21 cellular contexts compared by ENCODE assay signal in genomic region chr10:131844546-131845084, GRCh38. TPM values are rescaled to one million over a fixed set of nuclear protein-coding genes. Genes with fewer than 3 reads are reported as not detected.
DNase-seq lines count a peak whose midpoint lies in the region; TF ChIP-seq lines count a peak whose summit lies in the region.
"Had no signal": no experiment of that assay in that cellular context is flagged by ENCODE, and none has a peak within 500 bp of the region (broad histone marks: within the 10 kb centered on the region; RNA-seq: fewer than 3 reads in every experiment).

No MANE protein-coding gene starts in this region.

- TF ChIP-seq RAD21 in neural cell (conservative IDR thresholded peaks at IDR 0.05): no peak

- H3K27me3 Mint-ChIP-seq in chondrocyte (ENCODE audit: low read depth) (peaks cover 3% of the 10 kb centered on the region), neural progenitor cell (ENCODE audit: insufficient read depth, low read depth) (peaks cover 6% of the 10 kb centered on the region)
- H3K27me3 Mint-ChIP-seq: CD4-positive, CD25-positive, alpha-beta regulatory T cell had no signal

- H3K4me1 Mint-ChIP-seq in chondrocyte (ENCODE audit: low read depth): no peaks in the 10 kb centered on the region
- H3K4me1 Mint-ChIP-seq in neural progenitor cell: peaks cover 8% of the 10 kb centered on the region
- H3K4me1 Mint-ChIP-seq: CD4-positive, CD25-positive, alpha-beta regulatory T cell had no signal

- H2AFZ ChIP-seq in neural cell (ENCODE audit: low read depth, low read length) (no peak overlapping the region), neural progenitor cell (replicated peaks) (no peak overlapping the region), mammary epithelial cell (ENCODE audit: low read depth, low read length) (no peak overlapping the region)
- H2AFZ ChIP-seq: PC-9 had no signal

- TF ChIP-seq CTCF in chondrocyte (IDR thresholded peaks at IDR 0.05): no peak
- no peak for TF ChIP-seq CTCF in neural cell (IDR thresholded peaks at IDR 0.05; ENCODE audit: poor library complexity, severe bottlenecking)
- no peak for TF ChIP-seq CTCF in tibial artery (IDR thresholded peaks at IDR 0.05)
- TF ChIP-seq CTCF in neural progenitor cell (IDR thresholded peaks at IDR 0.05): no peak
- TF ChIP-seq CTCF in mammary epithelial cell (conservative IDR thresholded peaks at IDR 0.05 in 1 of 2, IDR thresholded peaks at IDR 0.05 in 1 of 2; ENCODE audit: extremely low read depth in 1 of 2, insufficient read depth in 1 of 2, low read depth in 1 of 2, low read length in 2 of 2): no peak

- H3K36me3 Mint-ChIP-seq in chondrocyte (ENCODE audit: low read depth) (no peaks in the 10 kb centered on the region), neural progenitor cell (no peaks in the 10 kb centered on the region)
- H3K36me3 Mint-ChIP-seq: CD4-positive, CD25-positive, alpha-beta regulatory T cell had no signal

- no peaks in the 10 kb centered on the region for H3K9me3 ChIP-seq in neural cell (ENCODE audit: low read length)
- H3K9me3 ChIP-seq in tibial artery: no peaks in the 10 kb centered on the region
- H3K9me3 ChIP-seq in neural progenitor cell (ENCODE audit: low read depth): no peaks in the 10 kb centered on the region
- peaks cover 17% of the 10 kb centered on the region for H3K9me3 ChIP-seq in mammary epithelial cell (replicated peaks; ENCODE audit: insufficient read depth, low read length)
- H3K9me3 ChIP-seq: Caco-2, MG63 had no signal

- H3K9me2 ChIP-seq in neural cell (ENCODE audit: insufficient read depth, low read length): no peaks in the 10 kb centered on the region

- dilution Hi-C loops in mammary epithelial cell (cut with HindIII; ENCODE audit: low sequenced_read_pairs): no loop called here

- no peaks in the 10 kb centered on the region for H3K27me3 ChIP-seq in neural cell (ENCODE audit: insufficient read depth, low read depth, low read length)
- peaks cover 0 to 13% of the 10 kb centered on the region in 2 donors for H3K27me3 ChIP-seq in tibial artery
- H3K27me3 ChIP-seq in neural progenitor cell: no peaks in the 10 kb centered on the region
- H3K27me3 ChIP-seq in mammary epithelial cell (ENCODE audit: insufficient read depth, low read length): no peaks in the 10 kb centered on the region
- H3K27me3 ChIP-seq: MG63 had no signal

- CTCF ChIA-PET in mammary epithelial cell (lab: Charles Lee; ENCODE audit: low non-redundant PET): no interaction called here

- no peaks in the 10 kb centered on the region for H3K9me3 Mint-ChIP-seq in chondrocyte (ENCODE audit: low read depth)
- H3K9me3 Mint-ChIP-seq in neural progenitor cell: no peaks in the 10 kb centered on the region
- H3K9me3 Mint-ChIP-seq: CD4-positive, CD25-positive, alpha-beta regulatory T cell had no signal

- H3K4me3 Mint-ChIP-seq in chondrocyte (ENCODE audit: unreplicated experiment) (no peak overlapping the region), neural progenitor cell (no peak overlapping the region)
- H3K4me3 Mint-ChIP-seq: CD4-positive, CD25-positive, alpha-beta regulatory T cell had no signal

- in situ Hi-C loops in mammary epithelial cell (cut with MboI; ENCODE audit: low sequenced_read_pairs in 2 of 2): no loop called here

- BruUV-seq in mammary epithelial cell (replicated peaks; lab: Mats Ljungman, UMichigan): no TSS peak

- DNase-seq in activated CD8-positive, alpha-beta memory T cell treated with anti-CD3 and anti-CD28 coated beads, Interleukin-2, amount 50 U/mL, for 48 hours: peak; percentile 7
- no peak for DNase-seq in activated CD8-positive, alpha-beta memory T cell treated with anti-CD3 and anti-CD28 coated beads, Interleukin-2, amount 50 U/mL, for 4 hours
- DNase-seq in chondrocyte (ENCODE audit: low spot score) (peak; percentile 65), tibial artery (peak; percentile 7 to 31), neural progenitor cell (ENCODE audit: low spot score) (no peak), NCI-H2081 treated with DMSO at 0.1 percent for 48 hours (lab: John Stamatoyannopoulos, UW) (no peak), mammary epithelial cell (no peak)
- DNase-seq: Caco-2; CD4-positive, CD25-positive, alpha-beta regulatory T cell; GDM1; HCEC 1CT; Kasumi-1; MG63; NCI-H1092; NCI-H1436 treated with DMSO at 0.1 percent for 48 hours; NCI-H2029; NCI-H2171; NCI-H526; PC-9 had no signal

- peak; percentile 28 for TF ChIP-seq EP300 in neural cell (conservative IDR thresholded peaks at IDR 0.05; ENCODE audit: poor library complexity, severe bottlenecking)

- intact Hi-C loops in tibial artery (cut with DNase I; ENCODE audit: low total_unique reads): no loop called here
- intact Hi-C loops in mammary epithelial cell (cut with micrococcal nuclease): no loop called here

- H3F3A ChIP-seq in neural cell (ENCODE audit: insufficient read depth, low read length, poor library complexity, severe bottlenecking) (no peaks in the 10 kb centered on the region), neural progenitor cell (ENCODE audit: low read depth) (no peaks in the 10 kb centered on the region)

- H3K36me3 ChIP-seq in neural cell (ENCODE audit: insufficient read depth, low read length) (no peaks in the 10 kb centered on the region), tibial artery (no peaks in the 10 kb centered on the region), neural progenitor cell (no peaks in the 10 kb centered on the region), mammary epithelial cell (ENCODE audit: insufficient read depth, low read length) (no peaks in the 10 kb centered on the region)
- H3K36me3 ChIP-seq: MG63 had no signal

- H4K20me1 ChIP-seq in neural cell (ENCODE audit: insufficient read depth) (no peaks in the 10 kb centered on the region), neural progenitor cell (ENCODE audit: low read depth) (no peaks in the 10 kb centered on the region), mammary epithelial cell (ENCODE audit: insufficient read depth, low read length) (no peaks in the 10 kb centered on the region)

- H3K27ac ChIP-seq in neural cell (ENCODE audit: low read length): peak overlapping the region; percentile 15
- no peak overlapping the region for H3K27ac ChIP-seq in tibial artery
- no peak overlapping the region for H3K27ac ChIP-seq in neural progenitor cell
- no peak overlapping the region for H3K27ac ChIP-seq in mammary epithelial cell (ENCODE audit: insufficient read depth, low read depth, low read length)
- H3K27ac ChIP-seq: 22Rv1, PC-9 had no signal

- H3K4me2 ChIP-seq in neural cell (ENCODE audit: low read length): no peak overlapping the region
- no peak overlapping the region for H3K4me2 ChIP-seq in neural progenitor cell
- no peak overlapping the region for H3K4me2 ChIP-seq in mammary epithelial cell (ENCODE audit: insufficient read depth, low read depth, low read length)
- H3K4me2 ChIP-seq: PC-9 had no signal

- H3K4me1 ChIP-seq in tibial artery: no peaks in the 10 kb centered on the region
- H3K4me1 ChIP-seq in neural progenitor cell: no peaks in the 10 kb centered on the region
- no peaks in the 10 kb centered on the region for H3K4me1 ChIP-seq in mammary epithelial cell (ENCODE audit: insufficient read depth, low read length)
- H3K4me1 ChIP-seq: Caco-2 had no signal

- H3K9ac ChIP-seq in neural cell (ENCODE audit: low read length) (no peak overlapping the region), neural progenitor cell (no peak overlapping the region), mammary epithelial cell (ENCODE audit: insufficient read depth, low read length) (no peak overlapping the region)

- H3K4me3 ChIP-seq in neural cell (ENCODE audit: low read length) (no peak overlapping the region), tibial artery (no peak overlapping the region), neural progenitor cell (no peak overlapping the region), mammary epithelial cell (replicated peaks in 1 of 3; ENCODE audit: insufficient read depth in 1 of 3, low read depth in 2 of 3, low read length in 3 of 3) (no peak overlapping the region)
- H3K4me3 ChIP-seq: MG63, PC-9 had no signal

- H3K27ac Mint-ChIP-seq in chondrocyte (ENCODE audit: unreplicated experiment): no peak overlapping the region
- H3K27ac Mint-ChIP-seq in neural progenitor cell: no peak overlapping the region

- H3K79me2 ChIP-seq in neural cell (replicated peaks; ENCODE audit: insufficient read depth, low read length) (no peaks in the 10 kb centered on the region), neural progenitor cell (ENCODE audit: low read depth) (no peaks in the 10 kb centered on the region), mammary epithelial cell (ENCODE audit: insufficient read depth, low read length) (no peaks in the 10 kb centered on the region)

- 77% methylated on average over 20 of the region's 20 CpGs for WGBS in mammary epithelial cell (ENCODE audit: low coverage, missing lambda C conversion rate)

TF ChIP-seq in neural cell, 6 proteins besides CTCF, POLR2A, EP300 and RAD21:
- TF ChIP-seq EZH2 (IDR thresholded peaks at IDR 0.05; ENCODE audit: borderline replicate concordance, insufficient read depth, low read length, poor library complexity, severe bottlenecking): no peak
- TF ChIP-seq POLR2AphosphoS5 (IDR thresholded peaks at IDR 0.05): peak; percentile 66
- no peak for TF ChIP-seq SMC3 (conservative IDR thresholded peaks at IDR 0.05; ENCODE audit: poor library complexity)
TF ChIP-seq in neural cell: peak in this region for 1.

RNA-seq across cellular contexts. Expression of gene PPP2R2D, which starts 56.2 kb away (rescaled TPM):
- total RNA-seq in chondrocyte: 24.3 to 27.5 TPM (median 25.1 TPM) in 3 replicates
- polyA plus RNA-seq in neural cell: 64.5 and 71.7 TPM in 2 replicates
- 80.8 and 86.6 TPM in 2 replicates for polyA minus RNA-seq in neural cell
- total RNA-seq in neural progenitor cell (ENCODE audit: low replicate concordance): 28.1 and 31.2 TPM in 2 replicates
- total RNA-seq in mammary epithelial cell: 10 to 100 TPM; 33.7 to 36.5 TPM
- 42.4 TPM for polyA plus RNA-seq in mammary epithelial cell
- polyA minus RNA-seq in mammary epithelial cell: 63.3 TPM

Comparison
In these comparisons a context has a peak if more than half of its experiments do, and no peak if none do; other contexts are left out.
1. DNase-seq: peak in activated CD8-positive, alpha-beta memory T cell treated with anti-CD3 and anti-CD28 coated beads, Interleukin-2, amount 50 U/mL, for 48 hours (single experiment), chondrocyte (single experiment) and tibial artery (2 of 2); none in activated CD8-positive, alpha-beta memory T cell treated with anti-CD3 and anti-CD28 coated beads, Interleukin-2, amount 50 U/mL, for 4 hours (single experiment), neural progenitor cell (single experiment), NCI-H2081 treated with DMSO at 0.1 percent for 48 hours (single experiment) and mammary epithelial cell (single experiment).